In the genomic region with DNA sequence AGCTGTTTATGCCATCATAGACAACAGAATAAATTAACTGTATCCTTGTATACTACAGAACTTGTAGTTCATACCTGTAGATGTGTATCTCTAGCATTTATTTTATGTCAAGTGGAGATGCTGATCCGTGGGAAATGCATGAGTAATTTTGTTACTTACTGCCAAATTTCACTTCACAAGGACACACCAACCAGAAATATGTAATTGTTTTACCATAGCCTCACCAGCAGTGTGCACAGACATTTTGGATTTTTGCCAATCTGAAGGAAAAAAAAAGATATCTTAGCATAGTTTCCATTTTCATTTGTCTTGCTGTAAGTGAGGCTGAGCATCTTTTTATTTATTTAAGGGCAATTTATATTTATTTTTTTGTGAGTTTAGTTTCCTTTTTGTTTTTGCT, we compare ENCODE assay signal across 17 cellular contexts.
DNase-seq lines count a peak whose midpoint lies in the region; ATAC-seq and TF ChIP-seq lines count a peak whose summit lies in the region.
"Had no signal": no experiment of that assay in that cellular context is flagged by ENCODE, and none has a peak within 500 bp of the region (broad histone marks: within the 10 kb centered on the region; RNA-seq: fewer than 3 reads in every experiment).

No MANE protein-coding gene starts in this region.

- CTCF ChIA-PET in AG04449 (lab: Yijun Ruan, JAX), result interaction anchor here (1.7 kb wide), 1 partner anchor 12 kb away, joined by 4 read pairs; no protein-coding TSS in a partner anchor

- peak; percentile 97 for ATAC-seq in RWPE2 (ENCODE audit: low read depth)
- ATAC-seq in HG03108 (IDR thresholded peaks at IDR 0.05; ENCODE audit: unreplicated experiment), result no peak
- ATAC-seq: Panc1; psoas muscle; stimulated activated effector memory CD8-positive, alpha-beta T cell treated with anti-CD3 and anti-CD28 coated beads, Interleukin-12 subunit alpha, Interleukin-12 subunit beta, amount 100 ng/mL, for 72 hours had no signal

- DNase-seq in AG04449 (ENCODE audit: low read depth, low spot score) (peak; percentile 41), HS-27A (ENCODE audit: low read depth) (peak; percentile 43), RWPE2 (ENCODE audit: low spot score) (no peak), fibroblast of the conjunctiva (ENCODE audit: low read depth) (peak; percentile 49), NCI-H82 (lab: John Stamatoyannopoulos, UW) (no peak), SIG-M5 (lab: John Stamatoyannopoulos, UW) (no peak)
- DNase-seq in stimulated activated CD4-positive, alpha-beta T cell treated with anti-CD3 and anti-CD28 coated beads, Interleukin-2, amount 100 ng/mL, for 24 hours, result no peak
- DNase-seq: activated CD4-positive, alpha-beta T cell treated with anti-CD3 and anti-CD28 coated beads for 1 hour; adrenal gland; MG63; NCI-H446; psoas muscle; stimulated activated CD4-positive, alpha-beta T cell treated with anti-CD3 and anti-CD28 coated beads, Interleukin-4, amount 100 ng/mL, for 24 hours; uterus had no signal

- H3K4me3 ChIP-seq in AG04449 (ENCODE audit: low read depth, low read length), result no peak overlapping the region
- H3K4me3 ChIP-seq in RWPE2 (ENCODE audit: severe bottlenecking), result no peak overlapping the region
- H3K4me3 ChIP-seq: adrenal gland, MG63, psoas muscle, uterus had no signal

- H3K4me1 ChIP-seq in RWPE2 (ENCODE audit: insufficient read depth, poor library complexity, severe bottlenecking), result peaks cover 13% of the 10 kb centered on the region
- H3K4me1 ChIP-seq: adrenal gland, psoas muscle, uterus had no signal

- H3K36me3 ChIP-seq in RWPE2 (ENCODE audit: low read depth), result no peaks in the 10 kb centered on the region
- H3K36me3 ChIP-seq: adrenal gland, MG63, uterus had no signal

- peaks cover 4% of the 10 kb centered on the region for H3K9me3 ChIP-seq in RWPE2 (ENCODE audit: severe bottlenecking)
- H3K9me3 ChIP-seq: adrenal gland had no signal

- H3K27ac ChIP-seq in RWPE2 (ENCODE audit: poor library complexity, severe bottlenecking), result peak overlapping the region; percentile 59
- H3K27ac ChIP-seq: adrenal gland, psoas muscle, uterus had no signal

- TF ChIP-seq CTCF in AG04449 (IDR thresholded peaks at IDR 0.05; ENCODE audit: insufficient read depth, low read length, missing control alignments) (no peak), RWPE2 (IDR thresholded peaks at IDR 0.05; ENCODE audit: poor library complexity, severe bottlenecking) (no peak)

- no peaks in the 10 kb centered on the region for H3K27me3 ChIP-seq in RWPE2 (ENCODE audit: insufficient read depth, poor library complexity, severe bottlenecking)
- H3K27me3 ChIP-seq: adrenal gland, MG63, uterus had no signal

- POLR2A ChIA-PET in AG04449 (lab: Yijun Ruan, JAX), result interaction anchor here (0.6 kb wide), 1 partner anchor 678 kb away, joined by 4 read pairs; no protein-coding TSS in a partner anchor

Comparison
In these comparisons a context has a peak if more than half of its experiments do, and no peak if none do; other contexts are left out.
1. DNase-seq: peak in AG04449 (single experiment), HS-27A (single experiment) and fibroblast of the conjunctiva (single experiment); none in RWPE2 (single experiment), NCI-H82 (single experiment), SIG-M5 (single experiment) and stimulated activated CD4-positive, alpha-beta T cell treated with anti-CD3 and anti-CD28 coated beads, Interleukin-2, amount 100 ng/mL, for 24 hours (0 of 2).